Comparison of ENCODE assay signal across 8 cellular contexts in the genomic region with DNA sequence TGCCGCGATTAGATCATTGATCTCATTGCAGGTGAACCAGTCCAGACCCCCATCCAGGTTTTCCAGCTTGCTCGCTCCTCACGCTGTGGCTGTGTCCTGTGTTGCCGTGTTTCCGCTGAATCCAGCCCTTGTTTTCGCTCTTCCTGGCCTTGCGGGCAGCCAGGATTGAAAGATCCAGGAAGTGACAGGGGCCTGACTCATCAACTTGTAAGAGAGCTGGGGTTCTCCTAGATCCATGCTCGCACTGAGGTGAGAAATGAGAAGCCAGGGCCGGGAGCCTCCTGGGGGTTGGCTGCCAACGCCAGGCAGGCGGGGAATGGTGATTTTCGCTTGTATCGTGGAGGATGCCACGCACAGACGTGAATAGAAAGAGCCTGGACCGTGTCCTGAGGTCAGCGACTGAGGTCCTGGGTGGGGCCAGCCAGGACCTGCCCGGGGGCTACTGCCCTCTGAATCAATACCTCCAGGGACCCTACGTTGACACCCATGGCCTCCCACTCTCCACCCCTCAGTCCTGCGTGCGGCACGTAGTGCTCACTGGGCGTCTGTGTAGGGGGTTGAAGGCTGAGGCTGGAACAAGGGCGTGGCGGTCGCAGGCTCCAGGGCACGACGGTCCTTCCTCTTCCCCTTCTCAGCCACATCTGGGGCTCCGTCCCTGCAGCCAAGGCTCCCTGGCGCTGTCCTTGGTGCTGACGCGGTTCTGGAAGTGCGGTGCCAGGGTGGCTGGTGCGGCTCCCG. TPM values are rescaled to one million over a fixed set of nuclear protein-coding genes. Genes with fewer than 3 reads are reported as not detected.
DNase-seq lines count a peak whose midpoint lies in the region; ATAC-seq and TF ChIP-seq lines count a peak whose summit lies in the region.

No MANE protein-coding gene starts in this region.

- H3K9me3 ChIP-seq in MG63 (peaks cover 6% of the 10 kb centered on the region; the same call in 1 of the 2 replicates), upper lobe of left lung (peaks cover 0 to 13% (median 5%) of the 10 kb centered on the region in 4 donors)

- WGBS in upper lobe of left lung, 2 donors: 8 to 9% methylated on average over 19 to 22 of the region's 36 CpGs

- peak; percentile 92 for ATAC-seq in Right ventricle myocardium superior (ENCODE audit: poor library complexity)
- peak; percentile 87 for ATAC-seq in omental fat pad (ENCODE audit: low FRiP score)
- ATAC-seq in upper lobe of left lung (ENCODE audit: low FRiP score in 2 of 2): peak; percentile 84 to 97
- ATAC-seq in HG02840 (IDR thresholded peaks at IDR 0.05; ENCODE audit: low FRiP score, unreplicated experiment): no peak

- TF ChIP-seq POLR2A in upper lobe of left lung (IDR thresholded peaks at IDR 0.05): peak in 1 of 4 donors; percentile 41

- H3K4me1 ChIP-seq in upper lobe of left lung: peaks cover 10 to 14% (median 12%) of the 10 kb centered on the region in 4 donors

- peak overlapping the region in 3 of 4 donors; percentile 40 to 62 (median 60) for H3K27ac ChIP-seq in upper lobe of left lung

- TF ChIP-seq CTCF in omental fat pad (IDR thresholded peaks at IDR 0.05): no peak
- no peak for TF ChIP-seq CTCF in upper lobe of left lung (IDR thresholded peaks at IDR 0.05)

- H3K4me3 ChIP-seq in MG63: peak overlapping the region; percentile 45
- H3K4me3 ChIP-seq in upper lobe of left lung: peak overlapping the region in 3 of 4 donors; percentile 40 to 51 (median 44)

- DNase-seq in DMS114 treated with DMSO at 0.1 percent for 48 hours (lab: John Stamatoyannopoulos, UW; ENCODE audit: unreplicated experiment) (peak; percentile 97), MG63 (peak; percentile 99), SHP77 (lab: John Stamatoyannopoulos, UW) (peak; percentile 97), amniotic epithelial cell (ENCODE audit: low read depth) (peak; percentile 99), Right ventricle myocardium superior (peak; percentile 89), omental fat pad (ENCODE audit: low spot score) (peak; percentile 68), upper lobe of left lung (peak; percentile 58 to 85)

- H3K27me3 ChIP-seq in MG63 (no peaks in the 10 kb centered on the region), upper lobe of left lung (no peaks in the 10 kb centered on the region)

- H3K36me3 ChIP-seq in MG63 (0 out of 2 replicates have a peak, but pooled peaks cover 2% of the 10 kb centered on the region), upper lobe of left lung (no peaks in the 10 kb centered on the region)

- no peak for TF ChIP-seq EP300 in upper lobe of left lung (IDR thresholded peaks at IDR 0.05)

- intact Hi-C loops in Right ventricle myocardium superior (cut with DNase I): no loop called here

RNA-seq across cellular contexts. Expression of a gene that starts 7.3 kb away (rescaled TPM):
- 3.9 and 11.8 TPM in 2 replicates for total RNA-seq in MG63 (2014; rRNA removed; shearing (Covaris generic); ENCODE audit: low replicate concordance)
- total RNA-seq in Right ventricle myocardium superior (0.54 TPM), omental fat pad (1 to 10 TPM; 1.4 to 9.8 (median 5.5) TPM), upper lobe of left lung (1 to 10 TPM in 1 of 6 donors, under 1 TPM in 4, not detected in 1; 0.30 to 3.1 (median 0.67) TPM)

RNA-seq across cellular contexts. Expression of a gene that starts 11.9 kb away (rescaled TPM):
- total RNA-seq in MG63 (2014; rRNA removed; shearing (Covaris generic); ENCODE audit: low replicate concordance): 0.16 TPM in 1 of 2 replicates, not detected in the other
- total RNA-seq in Right ventricle myocardium superior (2.3 TPM), omental fat pad (1 to 10 TPM in 3 of 4 donors, under 1 TPM in 1; 0.65 to 3.5 (median 2.5) TPM), upper lobe of left lung (10 to 100 TPM in 1 of 6 donors, 1 to 10 TPM in 5; 2.0 to 10.5 (median 4.8) TPM)

RNA-seq across cellular contexts. Expression of a gene that starts 36.5 kb away (rescaled TPM):
- total RNA-seq in MG63 (2014; rRNA removed; shearing (Covaris generic); ENCODE audit: low replicate concordance): not detected in 2 replicates
- total RNA-seq in Right ventricle myocardium superior: not detected
- total RNA-seq in omental fat pad: under 1 TPM in 1 of 4 donors, not detected in 3; 0.28 TPM
- total RNA-seq in upper lobe of left lung: under 1 TPM in 2 of 6 donors, not detected in 4; 0.11 to 0.91 TPM

RNA-seq across cellular contexts. Expression of a gene that starts 42.2 kb away (rescaled TPM):
- 59.5 and 102 TPM in 2 replicates for total RNA-seq in MG63 (2014; rRNA removed; shearing (Covaris generic); ENCODE audit: low replicate concordance)
- 37.1 TPM for total RNA-seq in Right ventricle myocardium superior
- total RNA-seq in omental fat pad: 10 to 100 TPM; 27.8 to 43.6 (median 35.5) TPM
- total RNA-seq in upper lobe of left lung: 100 to 1,000 TPM in 1 of 6 donors, 10 to 100 TPM in 5; 49.0 to 104 (median 76.7) TPM

RNA-seq across cellular contexts. Expression of a gene that starts 50.2 kb away (rescaled TPM):
- 2.7 TPM in 1 of 2 replicates, not detected in the other for total RNA-seq in MG63 (2014; rRNA removed; shearing (Covaris generic); ENCODE audit: low replicate concordance)
- total RNA-seq in Right ventricle myocardium superior (0.59 TPM), omental fat pad (under 1 TPM in 2 of 4 donors, not detected in 2; 0.65 to 0.69 TPM), upper lobe of left lung (10 to 100 TPM in 4 of 6 donors, 1 to 10 TPM in 2; 4.2 to 27.4 (median 18.3) TPM)
